In the genomic region with DNA sequence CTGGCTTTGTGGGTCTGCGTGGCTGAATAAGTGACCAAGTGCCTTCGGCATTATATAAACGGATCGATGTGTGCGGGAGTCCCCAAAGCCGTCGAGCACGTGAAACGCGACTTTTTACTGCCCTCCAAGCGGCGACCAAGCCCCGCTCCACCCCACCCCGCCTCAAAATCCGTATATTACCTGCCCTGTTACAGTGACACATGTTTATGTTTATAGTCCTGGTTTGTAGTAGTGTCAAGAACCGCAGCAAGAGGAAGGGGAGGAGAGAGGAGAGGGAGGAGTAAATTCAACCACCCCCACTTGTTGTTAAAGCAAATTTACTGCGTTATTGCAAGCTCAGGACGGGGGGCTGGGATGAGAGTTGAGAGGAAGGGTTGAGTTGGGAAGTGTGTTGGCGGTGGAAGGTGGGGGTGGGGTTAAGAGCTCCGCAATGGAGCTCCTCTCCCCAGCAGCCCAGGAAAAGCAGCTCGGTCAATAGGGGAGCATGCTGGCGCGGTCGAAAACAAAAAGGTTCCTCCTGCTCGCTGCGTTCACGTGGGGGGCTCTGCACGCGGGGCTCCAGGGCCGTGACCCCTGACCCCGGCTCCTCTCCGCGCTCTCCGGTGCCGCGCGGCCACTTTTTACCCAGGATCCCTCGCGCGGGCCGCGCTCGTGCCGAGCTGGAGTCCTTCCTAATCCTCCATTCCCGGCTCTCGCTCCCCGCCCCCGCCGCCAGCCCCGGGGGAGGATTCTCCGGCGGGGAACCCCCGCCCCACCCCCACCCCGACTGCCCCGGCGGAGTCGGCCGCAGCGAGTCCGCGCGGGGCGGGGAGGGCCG, we compare ENCODE assay signal across 8 cellular contexts. TPM values are rescaled to one million over a fixed set of nuclear protein-coding genes. Genes with fewer than 3 reads are reported as not detected.
DNase-seq lines count a peak whose midpoint lies in the region; ATAC-seq and TF ChIP-seq lines count a peak whose summit lies in the region.

Gene SKIDA1, minus strand, starts transcription at position 316 of the 817 bp plus-strand sequence. CDS start 7,860 bp downstream, outside the sequence.

- DNase-seq in G401 (ENCODE audit: low spot score): peak; percentile 81
- DNase-seq in HFF-Myc (ENCODE audit: extremely low read depth, low read depth): peak; percentile 97
- peak; percentile 92 for DNase-seq in NCI-H1092 (lab: John Stamatoyannopoulos, UW)
- DNase-seq in SK-N-MC (ENCODE audit: low read depth, low spot score): peak; percentile 76
- DNase-seq in amniotic epithelial cell (ENCODE audit: low read depth): peak; percentile 96
- peak; percentile 89 to 94 (median 92) for DNase-seq in heart left ventricle
- no peak for DNase-seq in OCI-M2 (lab: John Stamatoyannopoulos, UW; ENCODE audit: unreplicated experiment)

- H3K4me1 ChIP-seq in heart left ventricle: peaks cover 0 to 25% (median 8%) of the 10 kb centered on the region in 12 donors
- peaks cover 4% of the 10 kb centered on the region for H3K4me1 ChIP-seq in parathyroid adenoma

- no peaks in the 10 kb centered on the region for H3K79me2 ChIP-seq in parathyroid adenoma

- peak within 1 kb of the TSS; percentile 73 for H3K4me2 ChIP-seq in parathyroid adenoma (ENCODE audit: low read length)

- TF ChIP-seq CTCF in HFF-Myc (IDR thresholded peaks at IDR 0.05; ENCODE audit: low read depth, low read length, missing control alignments): no peak
- no peak for TF ChIP-seq CTCF in heart left ventricle (IDR thresholded peaks at IDR 0.05)
- TF ChIP-seq CTCF in parathyroid adenoma (IDR thresholded peaks at IDR 0.05): no peak

- peak within 1 kb of the TSS; percentile 95 for H2AFZ ChIP-seq in parathyroid adenoma

- peak within 1 kb of the TSS; percentile 58 for H3K4me3 ChIP-seq in HFF-Myc (replicated peaks; ENCODE audit: low read depth, low read length)
- peak within 1 kb of the TSS; percentile 80 for H3K4me3 ChIP-seq in SK-N-MC
- peak within 1 kb of the TSS; percentile 54 to 85 (median 71) for H3K4me3 ChIP-seq in heart left ventricle
- peak within 1 kb of the TSS; percentile 80 for H3K4me3 ChIP-seq in parathyroid adenoma (ENCODE audit: low read depth, low read length)

- in situ Hi-C loops in G401 (cut with HindIII; ENCODE audit: low sequenced_read_pairs): no loop called here

- H3K9me3 ChIP-seq in SK-N-MC (ENCODE audit: low read depth, low read length) (no peaks in the 10 kb centered on the region), heart left ventricle (no peaks in the 10 kb centered on the region), parathyroid adenoma (ENCODE audit: control insufficient read depth, low read length) (no peaks in the 10 kb centered on the region)

- peak within 1 kb of the TSS; percentile 95 for H3K9ac ChIP-seq in SK-N-MC (ENCODE audit: insufficient read length)
- peak within 1 kb of the TSS; percentile 0 for H3K9ac ChIP-seq in parathyroid adenoma

- H3K36me3 ChIP-seq in SK-N-MC (ENCODE audit: insufficient read depth, low read length): no peaks in the 10 kb centered on the region
- H3K36me3 ChIP-seq in heart left ventricle: no peaks in the 10 kb centered on the region
- H3K36me3 ChIP-seq in parathyroid adenoma (ENCODE audit: control insufficient read depth, insufficient read depth, low read length): no peaks in the 10 kb centered on the region

- ATAC-seq in heart left ventricle: peak; percentile 84 to 92 (median 88)

- 0 to 1% (median 1%) methylated on average over 29 to 64 of the region's 64 CpGs for WGBS in heart left ventricle, 4 donors

- H3K27me3 ChIP-seq in heart left ventricle: no peaks in the 10 kb centered on the region
- H3K27me3 ChIP-seq in parathyroid adenoma (ENCODE audit: control insufficient read depth, insufficient read depth, low read length): no peaks in the 10 kb centered on the region

- H3K27ac ChIP-seq in SK-N-MC (peak within 1 kb of the TSS; percentile 99), heart left ventricle (peak within 1 kb of the TSS; percentile 95 to 99 (median 98)), parathyroid adenoma (peak within 1 kb of the TSS; percentile 85)

- intact Hi-C loops in heart left ventricle (cut with DNase I): loop anchor here in 2 of 10 donors (2.0 to 10.0 kb wide), 3 partner anchors 29 to 799 kb away; partner anchors contain the start of genes BMI1 (in 1 of the 2) and COMMD3 (in 1 of the 2)

- TF ChIP-seq POLR2A in heart left ventricle (IDR thresholded peaks at IDR 0.05): no peak

RNA-seq across cellular contexts. Expression of gene SKIDA1, which starts in this region (rescaled TPM):
- 22.3 and 22.8 TPM in 2 replicates for total RNA-seq in G401 (2014; rRNA removed; shearing (Covaris generic))
- total RNA-seq in heart left ventricle: 1 to 10 TPM; 2.3 to 5.4 (median 3.6) TPM
- under 1 TPM; 0.61 to 0.75 TPM for polyA plus RNA-seq in heart left ventricle
